ENCODE assay signal across 26 cellular contexts in the genomic region with DNA sequence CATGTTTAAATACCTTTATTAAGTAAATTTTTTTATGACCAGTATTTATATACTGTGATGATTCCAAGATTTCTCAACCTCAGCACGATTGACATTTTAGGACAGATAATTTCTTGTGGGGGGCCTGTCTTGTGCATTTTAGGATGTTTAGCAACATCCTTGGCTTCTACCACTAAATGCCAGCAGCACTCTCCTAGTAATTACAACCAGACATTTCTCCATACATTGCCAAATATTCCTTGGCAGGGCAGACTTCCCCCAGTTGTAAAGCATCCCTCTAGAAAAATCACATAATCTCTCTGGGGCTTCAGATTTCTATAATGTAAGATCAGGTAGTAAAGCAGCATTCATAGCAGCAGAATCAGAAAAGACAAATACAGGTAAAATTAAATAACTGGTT. TPM values are rescaled to one million over a fixed set of nuclear protein-coding genes. Genes with fewer than 3 reads are reported as not detected.
DNase-seq lines count a peak whose midpoint lies in the region; ATAC-seq and TF ChIP-seq lines count a peak whose summit lies in the region.
"Had no signal": no experiment of that assay in that cellular context is flagged by ENCODE, and none has a peak within 500 bp of the region (broad histone marks: within the 10 kb centered on the region; RNA-seq: fewer than 3 reads in every experiment).

No MANE protein-coding gene starts in this region.

- no peaks in the 10 kb centered on the region for H3K79me2 ChIP-seq in GM23248 (ENCODE audit: insufficient read depth)
- no peaks in the 10 kb centered on the region for H3K79me2 ChIP-seq in smooth muscle cell (ENCODE audit: low read depth)

- H3K4me3 Mint-ChIP-seq in activated naive CD4-positive, alpha-beta T cell treated with anti-CD3 and anti-CD28 coated beads for 36 hours, result no peak overlapping the region
- H3K4me3 Mint-ChIP-seq: CD4-positive, CD25-positive, alpha-beta regulatory T cell; T-cell had no signal

- H3K9me2 ChIP-seq in GM23248 (ENCODE audit: insufficient read depth), result no peaks in the 10 kb centered on the region

- H4K20me1 ChIP-seq in GM23248 (ENCODE audit: insufficient read depth) (no peaks in the 10 kb centered on the region), smooth muscle cell (ENCODE audit: low read depth) (no peaks in the 10 kb centered on the region)

- DNase-seq in GM23248 (peak; percentile 43), cardiac fibroblast (ENCODE audit: low read depth in 2 of 2) (peak; percentile 22 to 73), fibroblast of pulmonary artery (ENCODE audit: low read depth) (peak; percentile 50), smooth muscle cell (lab: John Stamatoyannopoulos, UW; ENCODE audit: unreplicated experiment) (no peak), A673 (ENCODE audit: low spot score) (no peak)
- DNase-seq in activated naive CD4-positive, alpha-beta T cell treated with anti-CD3 and anti-CD28 coated beads for 36 hours, result no peak
- DNase-seq: CD4-positive, CD25-positive, alpha-beta regulatory T cell; DMS153; DND-41; H7; HFFc6; KBM-7; MG63; NCI-H1694; NCI-H2029 treated with DMSO at 0.1 percent for 48 hours; NCI-H526 treated with DMSO at 0.1 percent for 48 hours; PC-9; SJCRH30; T-cell had no signal

- H3K4me2 ChIP-seq in GM23248 (ENCODE audit: unreplicated experiment) (peak overlapping the region; percentile 12), smooth muscle cell (no peak overlapping the region)

- POLR2A ChIA-PET in A673 (lab: Charles Lee; ENCODE audit: low non-redundant PET), result no interaction called here

- in situ Hi-C loops in GM23248 (cut with MboI), result no loop called here

- H3K4me1 Mint-ChIP-seq in activated naive CD4-positive, alpha-beta T cell treated with anti-CD3 and anti-CD28 coated beads for 36 hours (ENCODE audit: low read depth), result peaks cover 19% of the 10 kb centered on the region

- no peaks in the 10 kb centered on the region for H3K27me3 ChIP-seq in GM23248 (replicated peaks; ENCODE audit: insufficient read depth)
- H3K27me3 ChIP-seq in smooth muscle cell (ENCODE audit: low read depth), result no peaks in the 10 kb centered on the region
- no peaks in the 10 kb centered on the region for H3K27me3 ChIP-seq in A673 (replicated peaks; ENCODE audit: insufficient read depth, low read depth, low read length, poor library complexity)
- H3K27me3 ChIP-seq: MG63, SJCRH30 had no signal

- H3K27ac ChIP-seq in GM23248, result no peak overlapping the region
- peak overlapping the region; percentile 72 for H3K27ac ChIP-seq in smooth muscle cell (ENCODE audit: low read depth)
- no peak overlapping the region for H3K27ac ChIP-seq in A673 (ENCODE audit: low read depth, low read length, poor library complexity, severe bottlenecking)
- H3K27ac ChIP-seq: PC-9, SJCRH30 had no signal

- CTCF ChIA-PET in A673 (lab: Charles Lee), result no interaction called here
- CTCF ChIA-PET in activated naive CD4-positive, alpha-beta T cell treated with anti-CD3 and anti-CD28 coated beads for 36 hours (lab: Charles Lee), result interaction anchor here (0.6 to 1.6 kb wide), 2 partner anchors 61 to 66 kb away, joined by 3 to 6 read pairs; no protein-coding TSS in a partner anchor

- H3K4me1 ChIP-seq in GM23248 (ENCODE audit: insufficient read depth) (peaks cover 36% of the 10 kb centered on the region), smooth muscle cell (ENCODE audit: low read depth) (peaks cover 9% of the 10 kb centered on the region), A673 (ENCODE audit: insufficient read depth, low read length, poor library complexity, severe bottlenecking) (no peaks in the 10 kb centered on the region)
- H3K4me1 ChIP-seq: SJCRH30 had no signal

- no peaks in the 10 kb centered on the region for H3K9me3 Mint-ChIP-seq in activated naive CD4-positive, alpha-beta T cell treated with anti-CD3 and anti-CD28 coated beads for 36 hours
- H3K9me3 Mint-ChIP-seq: CD4-positive, CD25-positive, alpha-beta regulatory T cell; HFFc6; T-cell had no signal

- H3K9ac ChIP-seq in GM23248 (no peak overlapping the region), smooth muscle cell (ENCODE audit: low read depth) (no peak overlapping the region)

- no peak for TF ChIP-seq CTCF in cardiac fibroblast (IDR thresholded peaks at IDR 0.05; ENCODE audit: low read depth, low read length)
- no peak for TF ChIP-seq CTCF in fibroblast of pulmonary artery (IDR thresholded peaks at IDR 0.05; ENCODE audit: low read length, missing control alignments)
- no peak for TF ChIP-seq CTCF in smooth muscle cell (IDR thresholded peaks at IDR 0.05; ENCODE audit: borderline replicate concordance, insufficient read depth, poor library complexity, severe bottlenecking)
- no peak for TF ChIP-seq CTCF in A673 (conservative IDR thresholded peaks at IDR 0.05; ENCODE audit: low read depth, low read length)

- H3K36me3 Mint-ChIP-seq in activated naive CD4-positive, alpha-beta T cell treated with anti-CD3 and anti-CD28 coated beads for 36 hours (ENCODE audit: low read depth), result no peaks in the 10 kb centered on the region
- H3K36me3 Mint-ChIP-seq: CD4-positive, CD25-positive, alpha-beta regulatory T cell; T-cell had no signal

- no peak overlapping the region for H3K27ac Mint-ChIP-seq in activated naive CD4-positive, alpha-beta T cell treated with anti-CD3 and anti-CD28 coated beads for 36 hours
- H3K27ac Mint-ChIP-seq: CD4-positive, CD25-positive, alpha-beta regulatory T cell; HFFc6; T-cell had no signal

- H3K27me3 Mint-ChIP-seq in activated naive CD4-positive, alpha-beta T cell treated with anti-CD3 and anti-CD28 coated beads for 36 hours (ENCODE audit: low read depth), result peaks cover 18% of the 10 kb centered on the region
- H3K27me3 Mint-ChIP-seq: T-cell had no signal

- H3F3A ChIP-seq in GM23248 (ENCODE audit: insufficient read depth), result peaks cover 10% of the 10 kb centered on the region; the same call in 1 of the 2 replicates
- H3F3A ChIP-seq in smooth muscle cell (ENCODE audit: low read depth), result peaks cover 14% of the 10 kb centered on the region

- H3K9me3 ChIP-seq in GM23248 (ENCODE audit: low read depth) (no peaks in the 10 kb centered on the region), smooth muscle cell (replicated peaks; ENCODE audit: low read depth) (no peaks in the 10 kb centered on the region), A673 (ENCODE audit: low read depth, low read length, poor library complexity, severe bottlenecking) (no peaks in the 10 kb centered on the region)
- H3K9me3 ChIP-seq: MG63, SJCRH30 had no signal

- H2AFZ ChIP-seq in GM23248 (no peak overlapping the region), smooth muscle cell (ENCODE audit: low read depth) (no peak overlapping the region)
- H2AFZ ChIP-seq: PC-9 had no signal

- no TSS peak for BruUV-seq in A673 (replicated peaks; lab: Mats Ljungman, UMichigan)

- H3K36me3 ChIP-seq in GM23248 (ENCODE audit: low read depth) (no peaks in the 10 kb centered on the region), smooth muscle cell (ENCODE audit: low read depth) (no peaks in the 10 kb centered on the region), A673 (ENCODE audit: insufficient read depth, low read length, poor library complexity, severe bottlenecking) (no peaks in the 10 kb centered on the region)
- H3K36me3 ChIP-seq: MG63, SJCRH30 had no signal

- intact Hi-C loops in A673 (cut with micrococcal nuclease; ENCODE audit: unreplicated experiment), result loop anchor here (5.0 kb wide), 1 partner anchor 107 kb away; no protein-coding TSS in a partner anchor
- intact Hi-C loops in activated naive CD4-positive, alpha-beta T cell treated with anti-CD3 and anti-CD28 coated beads for 36 hours (cut with micrococcal nuclease), result loop anchor here (1.0 to 5.0 kb wide), 2 partner anchors 54 to 618 kb away; a partner anchor contains a TSS

- H3K4me3 ChIP-seq in GM23248 (no peak overlapping the region), cardiac fibroblast (replicated peaks in 1 of 2; ENCODE audit: low read depth in 2 of 2, low read length in 2 of 2) (no peak overlapping the region), fibroblast of pulmonary artery (replicated peaks; ENCODE audit: low read depth, low read length) (no peak overlapping the region), smooth muscle cell (no peak overlapping the region), A673 (ENCODE audit: low read depth, low read length, poor library complexity, severe bottlenecking) (no peak overlapping the region)
- H3K4me3 ChIP-seq: GM12878, MG63, PC-9, SJCRH30 had no signal

- 0 to 3% methylated on average over 1 of the region's 1 CpG for WGBS in GM23248 (ENCODE audit: low coverage in 1 of 2, low lambda C conversion rate in 2 of 2, missing lambda C conversion rate in 2 of 2), 2 experiments
- WGBS in smooth muscle cell (ENCODE audit: low lambda C conversion rate), result 60% methylated on average over 1 of the region's 1 CpG

- no peak for ATAC-seq in GM21576 (IDR thresholded peaks at IDR 0.05; ENCODE audit: unreplicated experiment)
- ATAC-seq: Right ventricle myocardium inferior had no signal

RNA-seq across cellular contexts. Expression of a gene that starts 7.8 kb away (rescaled TPM):
- not detected in 2 replicates for total RNA-seq in GM23248 (2014; rRNA removed; shearing (Covaris generic))
- polyA plus RNA-seq in GM23248 (2016; fragmentation: Nextera tagmentation; extraction: Ambion mirVana), result not detected in 2 replicates
- 0.67 and 0.85 TPM in 2 replicates for total RNA-seq in smooth muscle cell
- polyA plus RNA-seq in smooth muscle cell, result not detected in 2 replicates
- not detected in 2 replicates for total RNA-seq in A673 (2021)
- not detected for total RNA-seq in activated naive CD4-positive, alpha-beta T cell treated with anti-CD3 and anti-CD28 coated beads for 36 hours
- total RNA-seq: CD4-positive, CD25-positive, alpha-beta regulatory T cell; GM12878; H7; HFFc6; LHCN-M2; NCI-H460; PC-9; Right ventricle myocardium inferior; RPMI7951; SJCRH30; T-cell had no signal
- polyA plus RNA-seq: BJ; CD4-positive, CD25-positive, alpha-beta regulatory T cell; GM12878 had no signal

RNA-seq across cellular contexts. Expression of a gene that starts 34.9 kb away (rescaled TPM):
- not detected in 2 replicates for total RNA-seq in GM23248 (2014; rRNA removed; shearing (Covaris generic))
- polyA plus RNA-seq in GM23248 (2016; fragmentation: Nextera tagmentation; extraction: Ambion mirVana) (not detected in 2 replicates), smooth muscle cell (not detected in 2 replicates)
- total RNA-seq in smooth muscle cell (0.27 and 0.40 TPM in 2 replicates), A673 (2021) (not detected in 2 replicates)
- total RNA-seq in activated naive CD4-positive, alpha-beta T cell treated with anti-CD3 and anti-CD28 coated beads for 36 hours, result not detected
- total RNA-seq: H7, HFFc6, LHCN-M2, NCI-H460, PC-9, Right ventricle myocardium inferior, RPMI7951, SJCRH30, T-cell had no signal
- polyA plus RNA-seq: BJ had no signal

RNA-seq across cellular contexts. Expression of a gene that starts 56.9 kb away (rescaled TPM):
- total RNA-seq in GM23248 (2014; rRNA removed; shearing (Covaris generic)), result 0.22 TPM in 1 of 2 replicates, not detected in the other
- polyA plus RNA-seq in GM23248 (2016; fragmentation: Nextera tagmentation; extraction: Ambion mirVana) (not detected in 2 replicates), smooth muscle cell (1.9 and 2.3 TPM in 2 replicates)
- total RNA-seq in smooth muscle cell (3.4 and 6.9 TPM in 2 replicates), A673 (2021) (0.52 TPM in 1 of 2 replicates, not detected in the other)
- total RNA-seq in activated naive CD4-positive, alpha-beta T cell treated with anti-CD3 and anti-CD28 coated beads for 36 hours, result under 1 TPM in 1 of 2 experiments, not detected in 1; 0.12 TPM
- total RNA-seq: CD4-positive, CD25-positive, alpha-beta regulatory T cell; H7; HFFc6; Right ventricle myocardium inferior; RPMI7951; SJCRH30; T-cell had no signal
- polyA plus RNA-seq: BJ had no signal

Comparison
In these comparisons a context has a peak if more than half of its experiments do, and no peak if none do; other contexts are left out.
1. DNase-seq: peak in GM23248 (single experiment), cardiac fibroblast (2 of 2) and fibroblast of pulmonary artery (single experiment); none in smooth muscle cell (single experiment), A673 (single experiment) and activated naive CD4-positive, alpha-beta T cell treated with anti-CD3 and anti-CD28 coated beads for 36 hours (single experiment).